In the genomic region with DNA sequence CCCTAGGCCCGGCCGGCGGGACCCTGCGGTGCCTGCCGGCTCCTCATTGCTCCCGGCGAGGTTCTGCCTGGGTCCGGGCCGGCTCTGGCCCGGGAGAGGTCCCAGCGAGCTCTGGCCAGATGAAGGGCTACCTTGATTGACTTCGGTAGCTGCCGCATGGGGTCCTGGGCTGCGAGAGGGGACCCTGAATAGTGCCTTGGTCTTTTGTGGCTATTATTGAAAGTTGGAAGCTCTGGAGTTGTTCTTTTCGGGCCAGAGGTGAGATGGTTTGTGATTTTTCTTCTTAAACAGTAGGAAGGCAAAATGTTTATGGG, we compare ENCODE assay signal across 8 cellular contexts. TPM values are rescaled to one million over a fixed set of nuclear protein-coding genes. Genes with fewer than 3 reads are reported as not detected.
A peak's percentile ranks its signal among the peaks of the same experiment; 100 is the strongest.
DNase-seq lines count a peak whose midpoint lies in the region; ATAC-seq and TF ChIP-seq lines count a peak whose summit lies in the region.

No MANE protein-coding gene starts in this region.

- under 1% methylated on average over 15 of the region's 15 CpGs for WGBS in thymus

- H3K27me3 ChIP-seq in left lung = no peaks in the 10 kb centered on the region
- no peaks in the 10 kb centered on the region for H3K27me3 ChIP-seq in thymus (ENCODE audit: control insufficient read depth, insufficient read depth)

- H3K4me1 ChIP-seq in left lung (peaks cover 16 to 30% of the 10 kb centered on the region in 2 donors), thymus (ENCODE audit: control insufficient read depth, insufficient read depth, low read length) (peaks cover 9% of the 10 kb centered on the region)

- TF ChIP-seq CTCF in left lung (IDR thresholded peaks at IDR 0.05) = no peak

- H3K36me3 ChIP-seq in left lung = peaks cover 0 to 22% of the 10 kb centered on the region in 2 donors
- H3K36me3 ChIP-seq in thymus (ENCODE audit: control insufficient read depth, insufficient read depth) = peaks cover 3% of the 10 kb centered on the region

- ATAC-seq in left lung (no peak), GM18511 (IDR thresholded peaks at IDR 0.05; ENCODE audit: unreplicated experiment) (no peak), GM18873 (IDR thresholded peaks at IDR 0.05; ENCODE audit: low FRiP score, unreplicated experiment) (no peak)

- H3K9me3 ChIP-seq in left lung (no peaks in the 10 kb centered on the region), thymus (ENCODE audit: control insufficient read depth) (no peaks in the 10 kb centered on the region)

- intact Hi-C loops in left lung (cut with DNase I) = no loop called here

- H3K4me3 ChIP-seq in left lung = peak overlapping the region; percentile 70 to 96
- H3K4me3 ChIP-seq in thymus (ENCODE audit: low read length) = peak overlapping the region; percentile 94

- H3K27ac ChIP-seq in angular gyrus (ENCODE audit: low read depth, low read length) = peak overlapping the region; percentile 92
- H3K27ac ChIP-seq in left lung = peak overlapping the region; percentile 92 to 97
- peak overlapping the region; percentile 64 for H3K27ac ChIP-seq in thymus (ENCODE audit: low read depth)

- peak; percentile 2 for DNase-seq in activated T-cell treated with anti-CD3 and anti-CD28 coated beads for 4 hours
- no peak for DNase-seq in activated T-cell treated with anti-CD3 and anti-CD28 coated beads, Interleukin-2, amount 50 U/mL, for 1 hour
- no peak for DNase-seq in left lung
- DNase-seq in iPS-NIHi7 (ENCODE audit: extremely low spot score) = no peak

RNA-seq across cellular contexts. Expression of a gene that starts 0.6 kb away (rescaled TPM):
- total RNA-seq in left lung = 10 to 100 TPM; 17.9 to 23.0 TPM
- polyA plus RNA-seq in thymus = 13.9 TPM
